In genomic region chr4:128623508-128624215, GRCh38 we compare ENCODE assay signal across 20 cellular contexts.
A peak's percentile ranks its signal among the peaks of the same experiment; 100 is the strongest.
DNase-seq lines count a peak whose midpoint lies in the region; ATAC-seq, FAIRE-seq and TF ChIP-seq lines count a peak whose summit lies in the region.
"Had no signal": no experiment of that assay in that cellular context is flagged by ENCODE, and none has a peak within 500 bp of the region (broad histone marks: within the 10 kb centered on the region; RNA-seq: fewer than 3 reads in every experiment).

No MANE protein-coding gene starts in this region.

- H3K27me3 Mint-ChIP-seq in nephron progenitor cell (ENCODE audit: low read depth, poor library complexity): no peaks in the 10 kb centered on the region

- no peak overlapping the region for H3K4me3 ChIP-seq in SK-N-MC
- H3K4me3 ChIP-seq: BLaER1 treated with 17β-estradiol and CSF1 and Interleukin-3, amounts not matched to agents 10 nM and 100 nM; GM23248 had no signal

- no peaks in the 10 kb centered on the region for H3K9me3 ChIP-seq in SK-N-MC (ENCODE audit: low read depth, low read length)
- H3K9me3 ChIP-seq: Caco-2 had no signal

- no peak overlapping the region for H3K9ac ChIP-seq in SK-N-MC (ENCODE audit: insufficient read length)
- H3K9ac ChIP-seq: BLaER1 treated with 17β-estradiol and CSF1 and Interleukin-3, amounts not matched to agents 10 nM and 100 nM; GM23248 had no signal

- peak; percentile 2 for DNase-seq in SK-N-MC (ENCODE audit: low read depth, low spot score)
- DNase-seq in frontal cortex (ENCODE audit: low spot score in 2 of 2): no peak
- DNase-seq in nephron progenitor cell: no peak
- DNase-seq in HT-29 (ENCODE audit: low spot score): no peak
- no peak for DNase-seq in HTR-8/SVneo (ENCODE audit: insufficient read length, low spot score)
- DNase-seq: Caco-2; CD4-positive, CD25-positive, alpha-beta regulatory T cell; CD8-positive, alpha-beta memory T cell; GM23248; H7; HFFc6; KG1 had no signal

- ATAC-seq in GM18868 (IDR thresholded peaks at IDR 0.05; ENCODE audit: unreplicated experiment): no peak
- ATAC-seq: HCT116 had no signal

- peak overlapping the region; percentile 49 for H3K27ac Mint-ChIP-seq in nephron progenitor cell
- H3K27ac Mint-ChIP-seq: B cell; CD4-positive, CD25-positive, alpha-beta regulatory T cell; HFFc6 had no signal

- no peaks in the 10 kb centered on the region for H3K36me3 ChIP-seq in SK-N-MC (ENCODE audit: insufficient read depth, low read length)
- H3K36me3 ChIP-seq: BLaER1 treated with 17β-estradiol and CSF1 and Interleukin-3, amounts not matched to agents 10 nM and 100 nM had no signal

- peaks cover 17% of the 10 kb centered on the region for H3K9me3 Mint-ChIP-seq in nephron progenitor cell

- no peak overlapping the region for H3K27ac ChIP-seq in SK-N-MC
- H3K27ac ChIP-seq: BLaER1 treated with 17β-estradiol and CSF1 and Interleukin-3, amounts not matched to agents 10 nM and 100 nM; GM23248 had no signal

- H3K4me1 Mint-ChIP-seq in nephron progenitor cell: no peaks in the 10 kb centered on the region
- H3K4me1 Mint-ChIP-seq: B cell; CD4-positive, CD25-positive, alpha-beta regulatory T cell; CD8-positive, alpha-beta memory T cell had no signal

- no peak for TF ChIP-seq CTCF in nephron progenitor cell (IDR thresholded peaks at IDR 0.05)

- FAIRE-seq in frontal cortex (lab: Jason Lieb, UNC): peak; percentile 42
- no peak for FAIRE-seq in HTR-8/SVneo (lab: Jason Lieb, UNC)
- FAIRE-seq: D721Med, G401.6, GM12892, GM18507 had no signal

- no peak overlapping the region for H3K4me3 Mint-ChIP-seq in nephron progenitor cell
- H3K4me3 Mint-ChIP-seq: B cell; CD4-positive, CD25-positive, alpha-beta regulatory T cell; CD8-positive, alpha-beta memory T cell; HFFc6 had no signal

- H3K36me3 Mint-ChIP-seq in nephron progenitor cell (ENCODE audit: low read depth): no peaks in the 10 kb centered on the region
- H3K36me3 Mint-ChIP-seq: CD4-positive, CD25-positive, alpha-beta regulatory T cell; CD8-positive, alpha-beta memory T cell had no signal
